16 cellular contexts compared by ENCODE assay signal in genomic region chr4:150515135-150515534, GRCh38.
"Had no signal": no experiment of that assay in that cellular context is flagged by ENCODE, and none has a peak within 500 bp of the region (broad histone marks: within the 10 kb centered on the region; RNA-seq: fewer than 3 reads in every experiment).

No MANE protein-coding gene starts in this region.

- ATAC-seq: activated CD4-positive, alpha-beta T cell treated with anti-CD3 and anti-CD28 coated beads for 36 hours; activated CD8-positive, alpha-beta memory T cell treated with anti-CD3 and anti-CD28 coated beads, Interleukin-2, amount 10 ng/mL, durations not matched to agents 7 days and 5 days; activated naive CD4-positive, alpha-beta T cell treated with anti-CD3 and anti-CD28 coated beads, Interleukin-2, amount 50 U/mL, for 72 hours; activated T-cell treated with anti-CD3 and anti-CD28 coated beads, Interleukin-2, amount 50 U/mL, for 4 hours; esophagus mucosa; stimulated activated naive CD8-positive, alpha-beta T cell treated with anti-CD3 and anti-CD28 coated beads, Interleukin-15, Interleukin-2, amounts not matched to agents 100 U/mL and 50 U/mL, for 24 hours had no signal

- H3K27me3 ChIP-seq: dorsolateral prefrontal cortex, transverse colon had no signal

- H3K27ac ChIP-seq: dorsolateral prefrontal cortex, transverse colon, WERI-Rb-1 had no signal

- H3K36me3 ChIP-seq: transverse colon, WERI-Rb-1 had no signal

- H3K4me1 ChIP-seq: transverse colon had no signal

- H3K4me3 ChIP-seq: dorsolateral prefrontal cortex, transverse colon had no signal

- DNase-seq: activated CD4-positive, alpha-beta memory T cell treated with anti-CD3 and anti-CD28 coated beads for 36 hours; activated CD4-positive, alpha-beta T cell treated with anti-CD3 and anti-CD28 coated beads for 36 hours; activated CD8-positive, alpha-beta memory T cell treated with anti-CD3 and anti-CD28 coated beads, Interleukin-2, amount 10 ng/mL, durations not matched to agents 7 days and 5 days; activated gamma-delta T cell; activated T-cell treated with anti-CD3 and anti-CD28 coated beads, Interleukin-2, amount 50 U/mL, for 4 hours; amniotic stem cell; cerebellar nuclear complex; dorsolateral prefrontal cortex; glutamatergic neuron; nucleus accumbens; right cardiac atrium; stimulated activated naive CD8-positive, alpha-beta T cell treated with anti-CD3 and anti-CD28 coated beads, Interleukin-15, Interleukin-2, amounts not matched to agents 100 U/mL and 50 U/mL, for 24 hours; transverse colon; WERI-Rb-1 had no signal

- H3K9me3 ChIP-seq: transverse colon had no signal
